8 cellular contexts compared by ENCODE assay signal in the genomic region with DNA sequence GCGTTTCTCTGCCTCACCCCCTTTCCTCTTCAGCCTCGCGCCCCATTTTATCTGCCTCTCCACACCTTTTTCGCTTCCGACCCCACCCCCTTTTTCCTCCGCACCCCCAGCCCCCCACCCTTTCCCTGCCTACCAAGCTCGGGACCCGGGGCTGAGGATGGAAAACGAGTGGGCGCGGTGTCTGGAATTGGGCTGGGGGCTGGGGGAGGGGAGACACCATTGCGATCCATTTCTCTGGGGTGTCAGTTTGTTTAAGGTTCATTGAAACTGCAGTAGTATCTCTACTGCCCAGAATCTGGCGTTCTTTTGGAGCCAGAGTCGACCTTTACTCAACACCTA. TPM values are rescaled to one million over a fixed set of nuclear protein-coding genes. Genes with fewer than 3 reads are reported as not detected.
DNase-seq lines count a peak whose midpoint lies in the region; ATAC-seq and TF ChIP-seq lines count a peak whose summit lies in the region.

No MANE protein-coding gene starts in this region.

- H3K36me3 ChIP-seq in HCT116 (ENCODE audit: control insufficient read depth in 1 of 2, insufficient read depth in 2 of 2, low read length in 2 of 2) (no peaks in the 10 kb centered on the region), iPS DF 6.9 (ENCODE audit: control insufficient read depth, insufficient read depth, low read length) (no peaks in the 10 kb centered on the region), skeletal muscle tissue (ENCODE audit: control insufficient read depth in 3 of 3, insufficient read depth in 3 of 3, low read length in 3 of 3) (no peaks in the 10 kb centered on the region)

- TF ChIP-seq POLR2A in HCT116 (IDR thresholded peaks at IDR 0.05; ENCODE audit: borderline replicate concordance, extremely low read depth, insufficient read depth, insufficient read length): no peak

- H3K4me3 ChIP-seq in HCT116 (replicated peaks in 1 of 2; ENCODE audit: low read depth in 1 of 2, low read length in 2 of 2) (peak overlapping the region; percentile 70 to 75), iPS DF 6.9 (ENCODE audit: low read length) (peak overlapping the region; percentile 52), skeletal muscle tissue (ENCODE audit: low read length in 3 of 3) (peak overlapping the region; percentile 83 to 85 (median 84))

- CTCF ChIA-PET in HCT116 (lab: Charles Lee): no interaction called here
- CTCF ChIA-PET in activated B cell treated with CpG ODN at 0.5 μM for 24 hours (lab: Charles Lee): no interaction called here
- CTCF ChIA-PET in GM10248 (lab: Yijun Ruan, JAX): no interaction called here

- DNase-seq in HCT116 (ENCODE audit: low read depth, low spot score) (no peak), activated B cell treated with CpG ODN at 0.5 μM for 24 hours (no peak), iPS DF 6.9 (ENCODE audit: low read depth, low spot score) (no peak), NCI-H1105 (lab: John Stamatoyannopoulos, UW) (no peak), NCI-H1930 (lab: John Stamatoyannopoulos, UW) (no peak), GM10248 (ENCODE audit: extremely low spot score) (no peak)

- H3K27me3 Mint-ChIP-seq in activated B cell treated with CpG ODN at 0.5 μM for 24 hours: no peaks in the 10 kb centered on the region

- no TSS peak for BruUV-seq in HCT116 (replicated peaks; lab: Mats Ljungman, UMichigan)

- no peaks in the 10 kb centered on the region for H4K20me1 ChIP-seq in HCT116 (ENCODE audit: insufficient read depth)

- H2AFZ ChIP-seq in HCT116 (ENCODE audit: low read depth, low read length, poor library complexity, severe bottlenecking): no peak overlapping the region

- peak overlapping the region; percentile 91 for H3K4me3 Mint-ChIP-seq in activated B cell treated with CpG ODN at 0.5 μM for 24 hours

- no CpG with 5 or more reads among the region's 14 CpGs for WGBS in iPS DF 6.9 (ENCODE audit: insufficient coverage, insufficient read length)

- POLR2A ChIA-PET in HCT116 (lab: Charles Lee): no interaction called here
- POLR2A ChIA-PET in activated B cell treated with CpG ODN at 0.5 μM for 24 hours (lab: Charles Lee): interaction anchor here (0.7 to 1.7 kb wide), 2 partner anchors 511 to 894 kb away, joined by 5 read pairs; partner anchors contain the start of genes HTATSF1 and RBMX
- POLR2A ChIA-PET in GM10248 (lab: Yijun Ruan, JAX): no interaction called here

- TF ChIP-seq RAD21 in HCT116 (IDR thresholded peaks at IDR 0.05; ENCODE audit: low read depth): no peak

- TF ChIP-seq CTCF in HCT116 (IDR thresholded peaks at IDR 0.05 in 2 of 3, conservative IDR thresholded peaks at IDR 0.05 in 1 of 3; ENCODE audit: borderline replicate concordance in 1 of 3, insufficient read depth in 1 of 3, low read depth in 2 of 3, low read length in 2 of 3) (no peak), activated B cell treated with CpG ODN at 0.5 μM for 24 hours (IDR thresholded peaks at IDR 0.05) (no peak), GM10248 (IDR thresholded peaks at IDR 0.05; ENCODE audit: control extremely low read depth, extremely low read depth, low read depth, missing control alignments) (no peak)

- no peaks in the 10 kb centered on the region for H3K9me3 ChIP-seq in HCT116 (ENCODE audit: control insufficient read depth in 1 of 2, insufficient read depth in 1 of 2, low read depth in 1 of 2, low read length in 2 of 2)
- no peaks in the 10 kb centered on the region for H3K9me3 ChIP-seq in iPS DF 6.9 (ENCODE audit: control insufficient read depth, insufficient read depth, low read length)
- no peaks in the 10 kb centered on the region for H3K9me3 ChIP-seq in skeletal muscle tissue (ENCODE audit: control insufficient read depth in 3 of 3, low read length in 3 of 3)

- H3K27me3 ChIP-seq in HCT116 (ENCODE audit: insufficient read depth, low read length): no peaks in the 10 kb centered on the region
- H3K27me3 ChIP-seq in iPS DF 6.9 (ENCODE audit: control insufficient read depth, insufficient read depth, low read length): no peaks in the 10 kb centered on the region
- H3K27me3 ChIP-seq in skeletal muscle tissue (ENCODE audit: control insufficient read depth in 3 of 3, insufficient read depth in 3 of 3, low read length in 3 of 3): no peaks in the 10 kb centered on the region

- H3K36me3 Mint-ChIP-seq in activated B cell treated with CpG ODN at 0.5 μM for 24 hours (ENCODE audit: low read depth): peaks cover 5% of the 10 kb centered on the region

- H3K9me3 Mint-ChIP-seq in activated B cell treated with CpG ODN at 0.5 μM for 24 hours: no peaks in the 10 kb centered on the region

- peaks cover 0 to 8% of the 10 kb centered on the region in 2 experiments; a peak in 1 of 4 replicates for H3K4me1 ChIP-seq in HCT116 (ENCODE audit: control insufficient read depth in 1 of 2, insufficient read depth in 2 of 2, low read length in 2 of 2)
- H3K4me1 ChIP-seq in iPS DF 6.9 (ENCODE audit: control insufficient read depth, insufficient read depth, low read length): no peaks in the 10 kb centered on the region; the same call in 1 of the 2 replicates
- H3K4me1 ChIP-seq in skeletal muscle tissue (ENCODE audit: control insufficient read depth in 3 of 3, insufficient read depth in 3 of 3, low read length in 3 of 3): peaks cover 0 to 10% (median 3%) of the 10 kb centered on the region in 3 donors

- H3K9ac ChIP-seq in HCT116 (ENCODE audit: low read length) (peak overlapping the region; percentile 70), skeletal muscle tissue (ENCODE audit: low read depth in 1 of 3, low read length in 3 of 3) (peak overlapping the region; percentile 70 to 84 (median 80))

- peaks cover 43% of the 10 kb centered on the region for H3K4me1 Mint-ChIP-seq in activated B cell treated with CpG ODN at 0.5 μM for 24 hours

- H3K27ac Mint-ChIP-seq in activated B cell treated with CpG ODN at 0.5 μM for 24 hours: peak overlapping the region; percentile 70

- RAD21 ChIA-PET in HCT116 (lab: Charles Lee; ENCODE audit: low non-redundant PET in 1 of 2, low total read pairs in 2 of 2, uncharacterized antibody in 2 of 2, unreplicated experiment in 2 of 2): no interaction called here

- intact Hi-C loops in HCT116 (cut with micrococcal nuclease) (no loop called here), activated B cell treated with CpG ODN at 0.5 μM for 24 hours (cut with micrococcal nuclease) (loop anchor here (1.0 to 2.0 kb wide), 3 partner anchors 12 to 511 kb away; partner anchors contain the start of gene HTATSF1)

- peak overlapping the region; percentile 76 for H3K4me2 ChIP-seq in HCT116 (ENCODE audit: low read length)

- ATAC-seq in HCT116 (no peak), activated B cell treated with CpG ODN at 0.5 μM for 24 hours (ENCODE audit: low read depth) (no peak), GM18520 (IDR thresholded peaks at IDR 0.05; ENCODE audit: unreplicated experiment) (no peak)

- H3K9me2 ChIP-seq in HCT116 (ENCODE audit: insufficient read depth): no peaks in the 10 kb centered on the region

- no peaks in the 10 kb centered on the region; the same call in 1 of the 2 replicates for H3K79me2 ChIP-seq in HCT116 (ENCODE audit: insufficient read depth, low read length)

- no peak overlapping the region; the same call in 1 of the 2 replicates for H3K27ac ChIP-seq in HCT116 (ENCODE audit: low read depth, low read length)
- H3K27ac ChIP-seq in iPS DF 6.9 (ENCODE audit: low read length): no peak overlapping the region
- peak overlapping the region; percentile 55 for H3K27ac ChIP-seq in skeletal muscle tissue (ENCODE audit: low read depth, low read length)

TF ChIP-seq in HCT116, 20 proteins besides CTCF, POLR2A, EP300 and RAD21 (continues in another document):
- TF ChIP-seq POLR2AphosphoS5 (IDR thresholded peaks at IDR 0.05; ENCODE audit: low read depth, low read length) (no peak), SRF (IDR thresholded peaks at IDR 0.05; ENCODE audit: low read depth) (no peak), ELF1 (IDR thresholded peaks at IDR 0.05; ENCODE audit: borderline replicate concordance, low read depth) (no peak), SIN3A (IDR thresholded peaks at IDR 0.05; ENCODE audit: low read depth) (no peak), SP1 (IDR thresholded peaks at IDR 0.05; ENCODE audit: low read depth) (no peak), FOSL1 (IDR thresholded peaks at IDR 0.05; ENCODE audit: low read depth) (no peak), CEBPB (IDR thresholded peaks at IDR 0.05; ENCODE audit: low read depth) (no peak), ZFX (IDR thresholded peaks at IDR 0.05) (no peak), CBX3 (IDR thresholded peaks at IDR 0.05; ENCODE audit: low read depth) (no peak)
- TF ChIP-seq, protein P1, sequence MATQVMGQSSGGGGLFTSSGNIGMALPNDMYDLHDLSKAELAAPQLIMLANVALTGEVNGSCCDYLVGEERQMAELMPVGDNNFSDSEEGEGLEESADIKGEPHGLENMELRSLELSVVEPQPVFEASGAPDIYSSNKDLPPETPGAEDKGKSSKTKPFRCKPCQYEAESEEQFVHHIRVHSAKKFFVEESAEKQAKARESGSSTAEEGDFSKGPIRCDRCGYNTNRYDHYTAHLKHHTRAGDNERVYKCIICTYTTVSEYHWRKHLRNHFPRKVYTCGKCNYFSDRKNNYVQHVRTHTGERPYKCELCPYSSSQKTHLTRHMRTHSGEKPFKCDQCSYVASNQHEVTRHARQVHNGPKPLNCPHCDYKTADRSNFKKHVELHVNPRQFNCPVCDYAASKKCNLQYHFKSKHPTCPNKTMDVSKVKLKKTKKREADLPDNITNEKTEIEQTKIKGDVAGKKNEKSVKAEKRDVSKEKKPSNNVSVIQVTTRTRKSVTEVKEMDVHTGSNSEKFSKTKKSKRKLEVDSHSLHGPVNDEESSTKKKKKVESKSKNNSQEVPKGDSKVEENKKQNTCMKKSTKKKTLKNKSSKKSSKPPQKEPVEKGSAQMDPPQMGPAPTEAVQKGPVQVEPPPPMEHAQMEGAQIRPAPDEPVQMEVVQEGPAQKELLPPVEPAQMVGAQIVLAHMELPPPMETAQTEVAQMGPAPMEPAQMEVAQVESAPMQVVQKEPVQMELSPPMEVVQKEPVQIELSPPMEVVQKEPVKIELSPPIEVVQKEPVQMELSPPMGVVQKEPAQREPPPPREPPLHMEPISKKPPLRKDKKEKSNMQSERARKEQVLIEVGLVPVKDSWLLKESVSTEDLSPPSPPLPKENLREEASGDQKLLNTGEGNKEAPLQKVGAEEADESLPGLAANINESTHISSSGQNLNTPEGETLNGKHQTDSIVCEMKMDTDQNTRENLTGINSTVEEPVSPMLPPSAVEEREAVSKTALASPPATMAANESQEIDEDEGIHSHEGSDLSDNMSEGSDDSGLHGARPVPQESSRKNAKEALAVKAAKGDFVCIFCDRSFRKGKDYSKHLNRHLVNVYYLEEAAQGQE (IDR thresholded peaks at IDR 0.05; ENCODE audit: low read depth): no peak
- TF ChIP-seq, protein P2, sequence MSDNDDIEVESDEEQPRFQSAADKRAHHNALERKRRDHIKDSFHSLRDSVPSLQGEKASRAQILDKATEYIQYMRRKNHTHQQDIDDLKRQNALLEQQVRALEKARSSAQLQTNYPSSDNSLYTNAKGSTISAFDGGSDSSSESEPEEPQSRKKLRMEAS (IDR thresholded peaks at IDR 0.05): no peak

RNA-seq across cellular contexts. Expression of gene SLC9A6, which starts 0.7 kb away (rescaled TPM):
- 10.8 TPM for total RNA-seq in HCT116 (2021; ENCODE audit: unreplicated experiment)
- 5.2 and 7.1 TPM in 2 replicates for polyA plus RNA-seq in HCT116 (2012)
- total RNA-seq in activated B cell treated with CpG ODN at 0.5 μM for 24 hours: 13.5 and 16.7 TPM in 2 replicates
- total RNA-seq in skeletal muscle tissue: 12.5 TPM

RNA-seq across cellular contexts. Expression of gene MMGT1, which starts 12.2 kb away (rescaled TPM):
- total RNA-seq in HCT116 (2021; ENCODE audit: unreplicated experiment) (23.2 TPM), activated B cell treated with CpG ODN at 0.5 μM for 24 hours (20.3 and 21.4 TPM in 2 replicates), skeletal muscle tissue (11.0 TPM)
- 6.3 and 9.3 TPM in 2 replicates for polyA plus RNA-seq in HCT116 (2012)
